ENCODE assay signal across 20 cellular contexts in the genomic region with DNA sequence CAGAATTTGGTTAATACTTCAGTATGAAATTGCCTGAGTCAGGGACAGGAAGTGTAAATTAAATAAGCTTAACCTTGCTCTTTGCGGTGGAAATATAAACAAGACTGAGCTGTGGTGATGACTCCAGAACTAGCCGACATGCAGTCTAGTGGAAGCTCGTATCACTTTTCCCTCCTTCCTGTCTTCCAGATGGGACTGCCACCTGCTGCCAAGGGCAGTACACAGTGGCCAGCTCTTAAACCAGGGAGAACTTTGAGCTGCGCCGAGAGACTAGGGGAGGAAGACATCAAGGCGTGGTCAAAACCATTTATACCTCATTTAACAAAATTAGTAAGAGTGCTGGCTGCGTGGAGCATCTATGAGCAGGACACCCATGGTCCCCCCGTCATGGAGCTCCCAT. TPM values are rescaled to one million over a fixed set of nuclear protein-coding genes. Genes with fewer than 3 reads are reported as not detected.
DNase-seq lines count a peak whose midpoint lies in the region; ATAC-seq and TF ChIP-seq lines count a peak whose summit lies in the region.
"Had no signal": no experiment of that assay in that cellular context is flagged by ENCODE, and none has a peak within 500 bp of the region (broad histone marks: within the 10 kb centered on the region; RNA-seq: fewer than 3 reads in every experiment).

No MANE protein-coding gene starts in this region.

- POLR2A ChIA-PET in CD4-positive, alpha-beta memory T cell (lab: Charles Lee; ENCODE audit: partially characterized antibody) = no interaction called here

- CTCF ChIA-PET in CD4-positive, alpha-beta memory T cell (lab: Charles Lee; ENCODE audit: partially characterized antibody) = no interaction called here

- peak overlapping the region in 2 of 7 donors; percentile 43 to 67 for H3K27ac Mint-ChIP-seq in CD4-positive, alpha-beta memory T cell
- H3K27ac Mint-ChIP-seq: activated CD4-positive, alpha-beta T cell treated with anti-CD3 and anti-CD28 coated beads, Interleukin-2, amount 10 ng/mL, durations not matched to agents 24 days and 14 days; activated naive CD4-positive, alpha-beta T cell treated with anti-CD3 and anti-CD28 coated beads for 36 hours; dendritic cell treated with granulocyte-macrophage colony-stimulating factor and Interleukin-4, amounts not matched to agents 40 ng/mL and 50 ng/mL, for 4 days had no signal

- H3K4me3 ChIP-seq in SJCRH30 = no peak overlapping the region
- H3K4me3 ChIP-seq in CD4-positive, alpha-beta memory T cell (ENCODE audit: low read length in 2 of 2) = no peak overlapping the region
- H3K4me3 ChIP-seq: right lobe of liver, tibial nerve had no signal

- no peak overlapping the region for H3K27ac ChIP-seq in SJCRH30
- H3K27ac ChIP-seq in CD4-positive, alpha-beta memory T cell (ENCODE audit: low read depth, low read length) = no peak overlapping the region
- H3K27ac ChIP-seq: epithelial cell of prostate, right lobe of liver, tibial nerve had no signal

- DNase-seq in activated CD8-positive, alpha-beta memory T cell treated with anti-CD3 and anti-CD28 coated beads, Interleukin-2, amount 50 U/mL, for 48 hours = peak; percentile 36
- no peak for DNase-seq in activated CD8-positive, alpha-beta memory T cell treated with anti-CD3 and anti-CD28 coated beads, Interleukin-2, amount 50 U/mL, for 4 hours
- peak; percentile 10 to 31 for DNase-seq in SJCRH30
- peak; percentile 8 for DNase-seq in fibroblast of peridontal ligament (ENCODE audit: extremely low read depth)
- DNase-seq in erythroblast (lab: John Stamatoyannopoulos, UW) = no peak
- DNase-seq in OCI-M2 (lab: John Stamatoyannopoulos, UW; ENCODE audit: unreplicated experiment) = no peak
- DNase-seq in CD4-positive, alpha-beta memory T cell = no peak
- DNase-seq: activated CD4-positive, alpha-beta T cell treated with anti-CD3 and anti-CD28 coated beads, Interleukin-2, amount 10 ng/mL, durations not matched to agents 24 days and 14 days; activated naive CD4-positive, alpha-beta T cell treated with anti-CD3 and anti-CD28 coated beads for 36 hours; H7; NCI-H82; occipital lobe; right lobe of liver; stimulated activated CD4-positive, alpha-beta T cell treated with anti-CD3 and anti-CD28 coated beads, Interleukin-1b, Interleukin-23, amount 100 ng/mL, for 48 hours; stimulated activated naive CD8-positive, alpha-beta T cell treated with anti-CD3 and anti-CD28 coated beads, Interleukin-15, Interleukin-2, amounts not matched to agents 100 U/mL and 50 U/mL, for 24 hours had no signal

- H3K27me3 ChIP-seq in SJCRH30 = no peaks in the 10 kb centered on the region
- no peaks in the 10 kb centered on the region for H3K27me3 ChIP-seq in CD4-positive, alpha-beta memory T cell (ENCODE audit: insufficient read depth, low read length)
- H3K27me3 ChIP-seq: right lobe of liver, tibial nerve had no signal

- TF ChIP-seq POLR2A in erythroblast (IDR thresholded peaks at IDR 0.05; ENCODE audit: low read length) = no peak

- peaks cover 18% of the 10 kb centered on the region for H3K36me3 ChIP-seq in SJCRH30
- H3K36me3 ChIP-seq in CD4-positive, alpha-beta memory T cell (ENCODE audit: insufficient read depth, low read length) = peaks cover under 1% of the 10 kb centered on the region

- H3K9me3 ChIP-seq in SJCRH30 (replicated peaks) = no peaks in the 10 kb centered on the region
- no peaks in the 10 kb centered on the region for H3K9me3 ChIP-seq in CD4-positive, alpha-beta memory T cell (ENCODE audit: control insufficient read depth in 1 of 2, low read length in 2 of 2)
- H3K9me3 ChIP-seq: right lobe of liver, tibial nerve had no signal

- no peaks in the 10 kb centered on the region for H3K27me3 Mint-ChIP-seq in CD4-positive, alpha-beta memory T cell
- H3K27me3 Mint-ChIP-seq: activated CD4-positive, alpha-beta T cell treated with anti-CD3 and anti-CD28 coated beads, Interleukin-2, amount 10 ng/mL, durations not matched to agents 24 days and 14 days; brain had no signal

- H3K4me1 Mint-ChIP-seq in CD4-positive, alpha-beta memory T cell = peaks cover 24 to 38% (median 28%) of the 10 kb centered on the region in 4 donors
- H3K4me1 Mint-ChIP-seq: brain had no signal

- H3K9me3 Mint-ChIP-seq in CD4-positive, alpha-beta memory T cell = peaks cover 0 to 3% (median 0%) of the 10 kb centered on the region in 8 donors

- H3K4me3 Mint-ChIP-seq in CD4-positive, alpha-beta memory T cell = peak overlapping the region in 1 of 8 donors; percentile 26
- H3K4me3 Mint-ChIP-seq: activated CD4-positive, alpha-beta T cell treated with anti-CD3 and anti-CD28 coated beads, Interleukin-2, amount 10 ng/mL, durations not matched to agents 24 days and 14 days; activated naive CD4-positive, alpha-beta T cell treated with anti-CD3 and anti-CD28 coated beads for 36 hours; brain; dendritic cell treated with granulocyte-macrophage colony-stimulating factor and Interleukin-4, amounts not matched to agents 40 ng/mL and 50 ng/mL, for 4 days had no signal

- intact Hi-C loops in CD4-positive, alpha-beta memory T cell (cut with micrococcal nuclease) = no loop called here

- ATAC-seq in HG02870 (IDR thresholded peaks at IDR 0.05; ENCODE audit: unreplicated experiment) = no peak
- ATAC-seq: right lobe of liver; stimulated activated naive CD8-positive, alpha-beta T cell treated with anti-CD3 and anti-CD28 coated beads, Interleukin-15, Interleukin-2, amounts not matched to agents 100 U/mL and 50 U/mL, for 24 hours had no signal

- H3K36me3 Mint-ChIP-seq in CD4-positive, alpha-beta memory T cell = peaks cover 34 to 48% of the 10 kb centered on the region in 2 donors

- H3K4me1 ChIP-seq in SJCRH30 = no peaks in the 10 kb centered on the region
- peaks cover 21% of the 10 kb centered on the region for H3K4me1 ChIP-seq in CD4-positive, alpha-beta memory T cell (ENCODE audit: insufficient read depth, low read length)
- H3K4me1 ChIP-seq: right lobe of liver had no signal

RNA-seq across cellular contexts. Expression of a gene that starts 31.3 kb away (rescaled TPM):
- total RNA-seq in SJCRH30 (2014; rRNA removed; shearing (Covaris generic)) = 56.4 and 71.3 TPM in 2 replicates
- 1 to 10 TPM in 1 of 2 experiments, under 1 TPM in 1; 0.58 to 1.5 TPM for total RNA-seq in CD4-positive, alpha-beta memory T cell
- polyA plus RNA-seq in CD4-positive, alpha-beta memory T cell = under 1 TPM in 1 of 2 donors, not detected in 1; 0.41 TPM

Comparison
In these comparisons a context has a peak if more than half of its experiments do, and no peak if none do; other contexts are left out.
1. DNase-seq: peak in activated CD8-positive, alpha-beta memory T cell treated with anti-CD3 and anti-CD28 coated beads, Interleukin-2, amount 50 U/mL, for 48 hours (single experiment), SJCRH30 (2 of 2) and fibroblast of peridontal ligament (single experiment); none in activated CD8-positive, alpha-beta memory T cell treated with anti-CD3 and anti-CD28 coated beads, Interleukin-2, amount 50 U/mL, for 4 hours (single experiment), erythroblast (0 of 2), OCI-M2 (single experiment) and CD4-positive, alpha-beta memory T cell (0 of 5).
2. RNA of a gene that starts 31.3 kb away (total RNA-seq): 56.4 to 71.3 TPM in SJCRH30; 0.58 to 1.5 TPM in CD4-positive, alpha-beta memory T cell; every median in the first group is over 10 times any median in the second.